In genomic region chr13:52195052-52195837, GRCh38 we compare ENCODE assay signal across 8 cellular contexts. TPM values are rescaled to one million over a fixed set of nuclear protein-coding genes. Genes with fewer than 3 reads are reported as not detected.
DNase-seq lines count a peak whose midpoint lies in the region; ATAC-seq and TF ChIP-seq lines count a peak whose summit lies in the region.

No MANE protein-coding gene starts in this region.

- POLR2A ChIA-PET in CD8-positive, alpha-beta memory T cell (lab: Charles Lee): interaction anchor here (0.5 to 1.5 kb wide), 4 partner anchors 392 to 742 kb away, joined by 3 to 6 read pairs (median 5); partner anchors contain the start of genes DHRS12, INTS6 and SUGT1

- H3K27me3 Mint-ChIP-seq in CD8-positive, alpha-beta memory T cell: peaks cover 0 to 2% of the 10 kb centered on the region in 2 donors

- CTCF ChIA-PET in CD8-positive, alpha-beta memory T cell (lab: Charles Lee): interaction anchor here (0.7 to 2.7 kb wide), 16 partner anchors 8 to 762 kb away, joined by 3 to 14 read pairs (median 4); partner anchors contain the start of genes ALG11, NEK5 and VPS36

- DNase-seq in CD8-positive, alpha-beta memory T cell: peak; percentile 30 to 66 (median 45)
- DNase-seq in activated CD8-positive, alpha-beta memory T cell treated with anti-CD3 and anti-CD28 coated beads, Interleukin-2, amount 50 U/mL, for 48 hours: peak; percentile 75
- DNase-seq in epithelial cell of esophagus (ENCODE audit: low read depth) (peak; percentile 71), NCI-H2107 (lab: John Stamatoyannopoulos, UW) (no peak)
- DNase-seq in stimulated activated CD8-positive, alpha-beta memory T cell treated with anti-CD3 and anti-CD28 coated beads, Interleukin-7, amount 100 ng/mL, for 1 hour (ENCODE audit: low read depth in 2 of 2): peak; percentile 5 to 34

- no peaks in the 10 kb centered on the region for H3K9me3 Mint-ChIP-seq in CD8-positive, alpha-beta memory T cell

- peak; percentile 1 for TF ChIP-seq CTCF in epithelial cell of esophagus (IDR thresholded peaks at IDR 0.05; ENCODE audit: insufficient read depth, low read depth, low read length, missing control alignments)

- no peaks in the 10 kb centered on the region for H3K4me1 ChIP-seq in CD8-positive, alpha-beta memory T cell (ENCODE audit: insufficient read depth, low read length)
- H3K4me1 ChIP-seq in mucosa of stomach (ENCODE audit: control insufficient read depth, insufficient read depth, low read length): no peaks in the 10 kb centered on the region

- no peaks in the 10 kb centered on the region for H3K36me3 ChIP-seq in CD8-positive, alpha-beta memory T cell (ENCODE audit: insufficient read depth, low read length)
- no peaks in the 10 kb centered on the region for H3K36me3 ChIP-seq in KOPT-K1 (ENCODE audit: insufficient read depth, low read length)
- H3K36me3 ChIP-seq in mucosa of stomach (ENCODE audit: control insufficient read depth, insufficient read depth, low read length): no peaks in the 10 kb centered on the region

- H3K9me3 ChIP-seq in CD8-positive, alpha-beta memory T cell (ENCODE audit: low read length): no peaks in the 10 kb centered on the region
- H3K9me3 ChIP-seq in KOPT-K1 (ENCODE audit: insufficient read depth, low read length, poor library complexity, severe bottlenecking) (no peaks in the 10 kb centered on the region), mucosa of stomach (ENCODE audit: control insufficient read depth, low read length) (no peaks in the 10 kb centered on the region)

- peak overlapping the region; percentile 87 for H3K4me3 ChIP-seq in CD8-positive, alpha-beta memory T cell (ENCODE audit: low read length)
- peak overlapping the region; percentile 94 for H3K4me3 ChIP-seq in epithelial cell of esophagus (ENCODE audit: low read length)
- peak overlapping the region; percentile 99 for H3K4me3 ChIP-seq in mucosa of stomach (ENCODE audit: low read length)

- no peaks in the 10 kb centered on the region for H3K27me3 ChIP-seq in CD8-positive, alpha-beta memory T cell (ENCODE audit: insufficient read depth, low read length, poor library complexity, severe bottlenecking)
- no peaks in the 10 kb centered on the region for H3K27me3 ChIP-seq in mucosa of stomach (ENCODE audit: control insufficient read depth, insufficient read depth, low read length)

- H3K9ac ChIP-seq in mucosa of stomach (ENCODE audit: low read length): peak overlapping the region; percentile 89

- peak overlapping the region; percentile 84 to 99 (median 98) for H3K27ac Mint-ChIP-seq in CD8-positive, alpha-beta memory T cell

- ATAC-seq in GM21390 (IDR thresholded peaks at IDR 0.05; ENCODE audit: unreplicated experiment): peak; percentile 59

- H3K27ac ChIP-seq in CD8-positive, alpha-beta memory T cell (ENCODE audit: low read depth, low read length): peak overlapping the region; percentile 69
- H3K27ac ChIP-seq in KOPT-K1 (ENCODE audit: low read depth, low read length, poor library complexity, severe bottlenecking): peak overlapping the region; percentile 78

- H3K4me1 Mint-ChIP-seq in CD8-positive, alpha-beta memory T cell: peaks cover 23 to 51% (median 40%) of the 10 kb centered on the region in 3 donors

- peak overlapping the region; percentile 94 to 99 (median 98) for H3K4me3 Mint-ChIP-seq in CD8-positive, alpha-beta memory T cell

- peaks cover 0 to 13% (median 0%) of the 10 kb centered on the region in 3 donors for H3K36me3 Mint-ChIP-seq in CD8-positive, alpha-beta memory T cell

RNA-seq across cellular contexts. Expression of gene NEK3, which starts 35.8 kb away (rescaled TPM):
- 1 to 10 TPM; 1.2 to 1.5 TPM for total RNA-seq in CD8-positive, alpha-beta memory T cell
- polyA plus RNA-seq in CD8-positive, alpha-beta memory T cell: 2.7 TPM
